Comparison of ENCODE assay signal across 15 cellular contexts in genomic region chr13:36904219-36904618, GRCh38. TPM values are rescaled to one million over a fixed set of nuclear protein-coding genes. Genes with fewer than 3 reads are reported as not detected.
DNase-seq lines count a peak whose midpoint lies in the region; ATAC-seq and TF ChIP-seq lines count a peak whose summit lies in the region.
"Had no signal": no experiment of that assay in that cellular context is flagged by ENCODE, and none has a peak within 500 bp of the region (broad histone marks: within the 10 kb centered on the region; RNA-seq: fewer than 3 reads in every experiment).

No MANE protein-coding gene starts in this region.

- H3K27ac Mint-ChIP-seq in endodermal cell = no peak overlapping the region
- H3K27ac Mint-ChIP-seq: activated naive CD8-positive, alpha-beta T cell treated with anti-CD3 and anti-CD28 coated beads, Interleukin-2, amount 50 U/mL, for 24 hours had no signal

- H3K36me3 ChIP-seq in endodermal cell (ENCODE audit: control insufficient read depth, insufficient read depth, low read length) (no peaks in the 10 kb centered on the region), aorta (ENCODE audit: control insufficient read depth in 1 of 2, insufficient read depth in 2 of 2, low read length in 1 of 2) (peaks cover 0 to 2% of the 10 kb centered on the region in 2 donors), prostate gland (no peaks in the 10 kb centered on the region)

- H3K36me3 Mint-ChIP-seq in endodermal cell (ENCODE audit: low read depth) = no peaks in the 10 kb centered on the region

- H3K9ac ChIP-seq in endodermal cell (ENCODE audit: extremely low read depth, low read length, poor library complexity, severe bottlenecking) = no peak overlapping the region

- intact Hi-C loops in aorta (cut with DNase I) (no loop called here), prostate gland (cut with DNase I) (no loop called here)

- ATAC-seq in aorta (ENCODE audit: low FRiP score) = no peak
- ATAC-seq: activated naive CD8-positive, alpha-beta T cell treated with anti-CD3 and anti-CD28 coated beads, Interleukin-2, amount 50 U/mL, for 24 hours had no signal

- H3K9me3 ChIP-seq in endodermal cell (ENCODE audit: control insufficient read depth, low read length) = peaks cover under 1% of the 10 kb centered on the region
- H3K9me3 ChIP-seq in aorta (ENCODE audit: control insufficient read depth, low read length) = no peaks in the 10 kb centered on the region
- H3K9me3 ChIP-seq in prostate gland = no peaks in the 10 kb centered on the region

- DNase-seq in DMS 273 (lab: John Stamatoyannopoulos, UW; ENCODE audit: unreplicated experiment) = peak; percentile 92
- peak; percentile 95 for DNase-seq in NCI-H1694 treated with DMSO at 0.1 percent for 48 hours (lab: John Stamatoyannopoulos, UW)
- DNase-seq in NCI-H446 treated with DMSO at 0.1 percent for 48 hours (lab: John Stamatoyannopoulos, UW) = peak; percentile 73
- DNase-seq in endodermal cell = no peak
- DNase-seq in foreskin melanocyte = no peak
- no peak for DNase-seq in activated CD4-positive, alpha-beta T cell treated with anti-CD3 and anti-CD28 coated beads, Interleukin-2, amount 50 U/mL, for 1 hour
- no peak for DNase-seq in aorta
- no peak for DNase-seq in prostate gland (ENCODE audit: low spot score)
- DNase-seq: activated naive CD8-positive, alpha-beta T cell treated with anti-CD3 and anti-CD28 coated beads, Interleukin-2, amount 50 U/mL, for 24 hours; activated T-cell treated with anti-CD3 and anti-CD28 coated beads, Interleukin-2, amount 50 U/mL, for 1 hour; caudate nucleus; effector memory CD4-positive, alpha-beta T cell; RPMI8226; stimulated activated CD4-positive, alpha-beta T cell treated with anti-CD3 and anti-CD28 coated beads, Interleukin-4, amount 100 ng/mL, for 24 hours; T-helper 1 cell had no signal

- no peaks in the 10 kb centered on the region for H3K9me3 Mint-ChIP-seq in endodermal cell
- H3K9me3 Mint-ChIP-seq: activated naive CD8-positive, alpha-beta T cell treated with anti-CD3 and anti-CD28 coated beads, Interleukin-2, amount 50 U/mL, for 24 hours had no signal

- TF ChIP-seq POLR2A in prostate gland (IDR thresholded peaks at IDR 0.05) = no peak

- H3K4me3 Mint-ChIP-seq in endodermal cell = no peak overlapping the region
- H3K4me3 Mint-ChIP-seq: activated naive CD8-positive, alpha-beta T cell treated with anti-CD3 and anti-CD28 coated beads, Interleukin-2, amount 50 U/mL, for 24 hours had no signal

- no peaks in the 10 kb centered on the region for H3K27me3 ChIP-seq in endodermal cell (ENCODE audit: control insufficient read depth, insufficient read depth, low read length, poor library complexity, severe bottlenecking)
- no peaks in the 10 kb centered on the region for H3K27me3 ChIP-seq in aorta (ENCODE audit: control insufficient read depth in 1 of 2, insufficient read depth in 2 of 2, low read length in 1 of 2)
- H3K27me3 ChIP-seq in prostate gland (replicated peaks; ENCODE audit: insufficient read depth) = no peaks in the 10 kb centered on the region

- no peaks in the 10 kb centered on the region for H3K27me3 Mint-ChIP-seq in endodermal cell (ENCODE audit: insufficient read depth)

- H3K4me3 ChIP-seq in endodermal cell (ENCODE audit: low read length) (no peak overlapping the region), aorta (ENCODE audit: low read length in 2 of 2) (no peak overlapping the region), prostate gland (no peak overlapping the region)

- peak overlapping the region; percentile 72 for H3K27ac ChIP-seq in endodermal cell (ENCODE audit: low read depth, low read length)
- no peak overlapping the region for H3K27ac ChIP-seq in aorta (ENCODE audit: low read depth in 1 of 2, low read length in 2 of 2)
- H3K27ac ChIP-seq in prostate gland = no peak overlapping the region

- TF ChIP-seq CTCF in endodermal cell (conservative IDR thresholded peaks at IDR 0.05) = no peak
- no peak for TF ChIP-seq CTCF in prostate gland (IDR thresholded peaks at IDR 0.05)

- H3K4me1 Mint-ChIP-seq in endodermal cell = peaks cover 13% of the 10 kb centered on the region
- H3K4me1 Mint-ChIP-seq: activated naive CD8-positive, alpha-beta T cell treated with anti-CD3 and anti-CD28 coated beads, Interleukin-2, amount 50 U/mL, for 24 hours had no signal

- WGBS in endodermal cell (ENCODE audit: insufficient coverage in 1 of 2, insufficient read length in 1 of 2), 2 experiments = 77 to 82% methylated on average over 5 to 7 of the region's 7 CpGs
- 90 to 92% methylated on average over 7 of the region's 7 CpGs for WGBS in aorta, 2 donors
- WGBS in prostate gland = 66% methylated on average over 7 of the region's 7 CpGs

- no peaks in the 10 kb centered on the region for H3K4me1 ChIP-seq in endodermal cell (ENCODE audit: control insufficient read depth, insufficient read depth, low read length)
- H3K4me1 ChIP-seq in aorta (ENCODE audit: control insufficient read depth in 1 of 2, insufficient read depth in 2 of 2, low read length in 2 of 2) = no peaks in the 10 kb centered on the region
- no peaks in the 10 kb centered on the region for H3K4me1 ChIP-seq in prostate gland (replicated peaks)

RNA-seq across cellular contexts. Expression of gene SMAD9, which starts 15.8 kb away (rescaled TPM):
- total RNA-seq in endodermal cell = 10 to 100 TPM in 1 of 2 donors, 1 to 10 TPM in 1; 9.0 to 13.3 TPM
- polyA plus RNA-seq in endodermal cell (2013, experiment 1 of 2) = 7.4 TPM
- 8.0 TPM for polyA plus RNA-seq in endodermal cell (2013, experiment 2 of 2)
- total RNA-seq in aorta = 10 to 100 TPM; 48.9 to 50.8 TPM
- polyA plus RNA-seq in aorta = 10 to 100 TPM in 1 of 2 donors, 1 to 10 TPM in 1; 8.3 to 12.8 TPM
- total RNA-seq in prostate gland = 10 to 100 TPM; 25.1 to 30.7 TPM

Comparison
In these comparisons a context has a peak if more than half of its experiments do, and no peak if none do; other contexts are left out.
1. DNase-seq: peak in DMS 273 (single experiment), NCI-H1694 treated with DMSO at 0.1 percent for 48 hours (single experiment) and NCI-H446 treated with DMSO at 0.1 percent for 48 hours (single experiment); none in endodermal cell (single experiment), foreskin melanocyte (single experiment), activated CD4-positive, alpha-beta T cell treated with anti-CD3 and anti-CD28 coated beads, Interleukin-2, amount 50 U/mL, for 1 hour (single experiment), aorta (0 of 2) and prostate gland (single experiment).